ENCODE assay signal across 1 cellular context in the genomic region with DNA sequence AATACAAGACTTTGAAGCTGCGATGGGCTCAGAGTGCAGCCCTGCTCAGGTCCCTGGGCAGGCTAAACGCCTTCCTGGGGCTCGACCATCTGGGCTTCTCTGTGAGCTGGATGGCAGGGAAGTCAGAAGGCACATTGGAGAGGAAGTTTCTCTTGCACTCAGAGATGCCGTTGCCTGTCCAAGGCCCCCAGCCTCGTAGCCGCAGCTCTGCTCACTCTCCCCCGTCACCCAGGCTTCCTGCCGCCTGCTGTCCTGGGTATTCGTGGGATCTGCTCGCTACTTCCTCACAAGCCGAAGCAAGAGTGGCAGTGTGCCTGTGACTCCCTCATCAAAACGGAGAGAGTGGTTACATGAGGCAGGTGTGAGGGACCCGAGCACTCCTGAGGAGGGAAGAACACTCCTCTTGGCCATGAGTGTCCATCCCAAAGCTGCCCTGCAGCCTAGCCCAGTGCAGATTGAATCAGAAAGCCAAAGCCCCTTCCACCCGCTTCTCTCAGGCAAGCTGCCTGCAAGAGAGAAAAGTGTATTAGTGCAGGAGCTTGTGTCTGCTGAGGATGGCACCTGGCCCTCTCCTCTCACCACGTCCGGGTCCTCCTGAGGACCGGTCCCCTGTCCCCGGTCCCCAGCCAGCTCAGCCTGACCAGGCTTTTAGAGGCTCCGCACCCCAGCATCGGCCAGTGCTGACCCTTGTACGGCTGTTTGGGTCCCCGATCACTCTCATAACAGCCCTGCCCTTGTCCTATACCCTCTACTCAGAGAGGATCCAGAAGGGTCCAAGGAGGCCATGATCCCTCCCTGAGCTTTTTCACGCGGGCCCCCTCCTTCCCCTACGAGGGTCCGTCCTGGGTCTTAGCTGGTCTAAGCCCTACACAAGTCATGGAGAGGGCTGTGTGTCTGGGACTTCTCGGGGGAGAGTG.
TF ChIP-seq lines count a peak whose summit lies in the region.

No MANE protein-coding gene starts in this region.

TF ChIP-seq in H1, 55 proteins besides CTCF, POLR2A, EP300 and RAD21:
- TF ChIP-seq SRF (IDR thresholded peaks at IDR 0.05; ENCODE audit: low read depth, low read length): no peak
- no peak for TF ChIP-seq TEAD4 (IDR thresholded peaks at IDR 0.05; ENCODE audit: low read depth, low read length)
- no peak for TF ChIP-seq KDM4A (IDR thresholded peaks at IDR 0.05; ENCODE audit: low read depth, low read length, severe bottlenecking)
- TF ChIP-seq CBX5 (IDR thresholded peaks at IDR 0.05; ENCODE audit: low read depth, low read length): no peak
- no peak for TF ChIP-seq BRCA1 (IDR thresholded peaks at IDR 0.05; ENCODE audit: low read depth, low read length)
- TF ChIP-seq, protein P1, sequence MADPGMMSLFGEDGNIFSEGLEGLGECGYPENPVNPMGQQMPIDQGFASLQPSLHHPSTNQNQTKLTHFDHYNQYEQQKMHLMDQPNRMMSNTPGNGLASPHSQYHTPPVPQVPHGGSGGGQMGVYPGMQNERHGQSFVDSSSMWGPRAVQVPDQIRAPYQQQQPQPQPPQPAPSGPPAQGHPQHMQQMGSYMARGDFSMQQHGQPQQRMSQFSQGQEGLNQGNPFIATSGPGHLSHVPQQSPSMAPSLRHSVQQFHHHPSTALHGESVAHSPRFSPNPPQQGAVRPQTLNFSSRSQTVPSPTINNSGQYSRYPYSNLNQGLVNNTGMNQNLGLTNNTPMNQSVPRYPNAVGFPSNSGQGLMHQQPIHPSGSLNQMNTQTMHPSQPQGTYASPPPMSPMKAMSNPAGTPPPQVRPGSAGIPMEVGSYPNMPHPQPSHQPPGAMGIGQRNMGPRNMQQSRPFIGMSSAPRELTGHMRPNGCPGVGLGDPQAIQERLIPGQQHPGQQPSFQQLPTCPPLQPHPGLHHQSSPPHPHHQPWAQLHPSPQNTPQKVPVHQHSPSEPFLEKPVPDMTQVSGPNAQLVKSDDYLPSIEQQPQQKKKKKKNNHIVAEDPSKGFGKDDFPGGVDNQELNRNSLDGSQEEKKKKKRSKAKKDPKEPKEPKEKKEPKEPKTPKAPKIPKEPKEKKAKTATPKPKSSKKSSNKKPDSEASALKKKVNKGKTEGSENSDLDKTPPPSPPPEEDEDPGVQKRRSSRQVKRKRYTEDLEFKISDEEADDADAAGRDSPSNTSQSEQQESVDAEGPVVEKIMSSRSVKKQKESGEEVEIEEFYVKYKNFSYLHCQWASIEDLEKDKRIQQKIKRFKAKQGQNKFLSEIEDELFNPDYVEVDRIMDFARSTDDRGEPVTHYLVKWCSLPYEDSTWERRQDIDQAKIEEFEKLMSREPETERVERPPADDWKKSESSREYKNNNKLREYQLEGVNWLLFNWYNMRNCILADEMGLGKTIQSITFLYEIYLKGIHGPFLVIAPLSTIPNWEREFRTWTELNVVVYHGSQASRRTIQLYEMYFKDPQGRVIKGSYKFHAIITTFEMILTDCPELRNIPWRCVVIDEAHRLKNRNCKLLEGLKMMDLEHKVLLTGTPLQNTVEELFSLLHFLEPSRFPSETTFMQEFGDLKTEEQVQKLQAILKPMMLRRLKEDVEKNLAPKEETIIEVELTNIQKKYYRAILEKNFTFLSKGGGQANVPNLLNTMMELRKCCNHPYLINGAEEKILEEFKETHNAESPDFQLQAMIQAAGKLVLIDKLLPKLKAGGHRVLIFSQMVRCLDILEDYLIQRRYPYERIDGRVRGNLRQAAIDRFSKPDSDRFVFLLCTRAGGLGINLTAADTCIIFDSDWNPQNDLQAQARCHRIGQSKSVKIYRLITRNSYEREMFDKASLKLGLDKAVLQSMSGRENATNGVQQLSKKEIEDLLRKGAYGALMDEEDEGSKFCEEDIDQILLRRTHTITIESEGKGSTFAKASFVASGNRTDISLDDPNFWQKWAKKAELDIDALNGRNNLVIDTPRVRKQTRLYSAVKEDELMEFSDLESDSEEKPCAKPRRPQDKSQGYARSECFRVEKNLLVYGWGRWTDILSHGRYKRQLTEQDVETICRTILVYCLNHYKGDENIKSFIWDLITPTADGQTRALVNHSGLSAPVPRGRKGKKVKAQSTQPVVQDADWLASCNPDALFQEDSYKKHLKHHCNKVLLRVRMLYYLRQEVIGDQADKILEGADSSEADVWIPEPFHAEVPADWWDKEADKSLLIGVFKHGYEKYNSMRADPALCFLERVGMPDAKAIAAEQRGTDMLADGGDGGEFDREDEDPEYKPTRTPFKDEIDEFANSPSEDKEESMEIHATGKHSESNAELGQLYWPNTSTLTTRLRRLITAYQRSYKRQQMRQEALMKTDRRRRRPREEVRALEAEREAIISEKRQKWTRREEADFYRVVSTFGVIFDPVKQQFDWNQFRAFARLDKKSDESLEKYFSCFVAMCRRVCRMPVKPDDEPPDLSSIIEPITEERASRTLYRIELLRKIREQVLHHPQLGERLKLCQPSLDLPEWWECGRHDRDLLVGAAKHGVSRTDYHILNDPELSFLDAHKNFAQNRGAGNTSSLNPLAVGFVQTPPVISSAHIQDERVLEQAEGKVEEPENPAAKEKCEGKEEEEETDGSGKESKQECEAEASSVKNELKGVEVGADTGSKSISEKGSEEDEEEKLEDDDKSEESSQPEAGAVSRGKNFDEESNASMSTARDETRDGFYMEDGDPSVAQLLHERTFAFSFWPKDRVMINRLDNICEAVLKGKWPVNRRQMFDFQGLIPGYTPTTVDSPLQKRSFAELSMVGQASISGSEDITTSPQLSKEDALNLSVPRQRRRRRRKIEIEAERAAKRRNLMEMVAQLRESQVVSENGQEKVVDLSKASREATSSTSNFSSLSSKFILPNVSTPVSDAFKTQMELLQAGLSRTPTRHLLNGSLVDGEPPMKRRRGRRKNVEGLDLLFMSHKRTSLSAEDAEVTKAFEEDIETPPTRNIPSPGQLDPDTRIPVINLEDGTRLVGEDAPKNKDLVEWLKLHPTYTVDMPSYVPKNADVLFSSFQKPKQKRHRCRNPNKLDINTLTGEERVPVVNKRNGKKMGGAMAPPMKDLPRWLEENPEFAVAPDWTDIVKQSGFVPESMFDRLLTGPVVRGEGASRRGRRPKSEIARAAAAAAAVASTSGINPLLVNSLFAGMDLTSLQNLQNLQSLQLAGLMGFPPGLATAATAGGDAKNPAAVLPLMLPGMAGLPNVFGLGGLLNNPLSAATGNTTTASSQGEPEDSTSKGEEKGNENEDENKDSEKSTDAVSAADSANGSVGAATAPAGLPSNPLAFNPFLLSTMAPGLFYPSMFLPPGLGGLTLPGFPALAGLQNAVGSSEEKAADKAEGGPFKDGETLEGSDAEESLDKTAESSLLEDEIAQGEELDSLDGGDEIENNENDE (IDR thresholded peaks at IDR 0.05; ENCODE audit: insufficient replicate concordance, low read length): no peak
- TF ChIP-seq RXRA (IDR thresholded peaks at IDR 0.05; ENCODE audit: insufficient read depth, low read depth, low read length): no peak
- no peak for TF ChIP-seq MAFK (IDR thresholded peaks at IDR 0.05; ENCODE audit: low read depth, low read length)
- no peak for TF ChIP-seq FOSL1 (IDR thresholded peaks at IDR 0.05; ENCODE audit: insufficient read depth, low read depth, low read length)
- no peak for TF ChIP-seq SIRT6 (IDR thresholded peaks at IDR 0.05; ENCODE audit: low read length)
- TF ChIP-seq, protein P2, sequence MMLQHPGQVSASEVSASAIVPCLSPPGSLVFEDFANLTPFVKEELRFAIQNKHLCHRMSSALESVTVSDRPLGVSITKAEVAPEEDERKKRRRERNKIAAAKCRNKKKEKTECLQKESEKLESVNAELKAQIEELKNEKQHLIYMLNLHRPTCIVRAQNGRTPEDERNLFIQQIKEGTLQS (IDR thresholded peaks at IDR 0.05; ENCODE audit: insufficient read depth, low read depth, low read length): no peak
- TF ChIP-seq TCF12 (IDR thresholded peaks at IDR 0.05; ENCODE audit: low read depth, low read length): no peak
- TF ChIP-seq BCL11A (IDR thresholded peaks at IDR 0.05; ENCODE audit: low read depth in 2 of 2, low read length in 2 of 2): no peak
- no peak for TF ChIP-seq POLR2AphosphoS5 (IDR thresholded peaks at IDR 0.05; ENCODE audit: low read depth, low read length)
- TF ChIP-seq, protein P3, sequence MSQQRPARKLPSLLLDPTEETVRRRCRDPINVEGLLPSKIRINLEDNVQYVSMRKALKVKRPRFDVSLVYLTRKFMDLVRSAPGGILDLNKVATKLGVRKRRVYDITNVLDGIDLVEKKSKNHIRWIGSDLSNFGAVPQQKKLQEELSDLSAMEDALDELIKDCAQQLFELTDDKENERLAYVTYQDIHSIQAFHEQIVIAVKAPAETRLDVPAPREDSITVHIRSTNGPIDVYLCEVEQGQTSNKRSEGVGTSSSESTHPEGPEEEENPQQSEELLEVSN (IDR thresholded peaks at IDR 0.05): no peak
- TF ChIP-seq CHD1 (IDR thresholded peaks at IDR 0.05; ENCODE audit: low read depth, low read length): no peak
